In the genomic region with DNA sequence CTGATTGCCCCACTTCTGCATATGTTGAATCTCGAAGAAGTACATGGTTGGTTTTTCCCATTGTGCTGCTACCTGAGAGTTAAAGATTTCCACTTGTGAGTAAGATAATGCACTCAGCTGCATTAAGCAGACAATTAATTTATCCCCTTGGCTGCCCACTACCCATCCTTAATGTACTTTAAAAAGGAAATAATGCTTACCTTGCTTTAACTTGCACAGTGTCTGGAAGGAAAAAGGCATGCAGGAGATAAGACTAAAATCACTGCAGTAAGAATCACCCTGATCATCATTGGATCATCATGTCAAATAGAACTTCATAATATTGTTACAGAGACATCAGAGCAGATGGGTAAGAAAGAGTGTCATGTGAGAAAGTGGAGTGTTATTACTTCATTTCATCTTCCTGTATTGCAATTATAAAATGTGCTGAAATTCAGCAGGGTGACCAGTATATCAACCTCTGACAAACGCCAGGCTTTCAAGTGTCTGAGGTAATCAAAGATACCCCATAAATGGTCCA, we compare ENCODE assay signal across 33 cellular contexts.
"Had no signal": no experiment of that assay in that cellular context is flagged by ENCODE, and none has a peak within 500 bp of the region (broad histone marks: within the 10 kb centered on the region; RNA-seq: fewer than 3 reads in every experiment).

No MANE protein-coding gene starts in this region.

- FAIRE-seq: astrocyte, TTC549 had no signal

- DNase-seq: activated B cell treated with CpG ODN at 0.5 μM for 24 hours; activated CD4-positive, alpha-beta memory T cell treated with anti-CD3 and anti-CD28 coated beads for 36 hours; activated CD4-positive, alpha-beta T cell treated with anti-CD3 and anti-CD28 coated beads for 4 hours; activated CD4-positive, alpha-beta T cell treated with anti-CD3 and anti-CD28 coated beads, Interleukin-2, amount 10 ng/mL, durations not matched to agents 24 days and 14 days; activated CD4-positive, alpha-beta T cell treated with anti-CD3 and anti-CD28 coated beads, Interleukin-2, amount 50 U/mL, for 1 hour; activated CD4-positive, alpha-beta T cell treated with anti-CD3 and anti-CD28 coated beads, Interleukin-2, amount 50 U/mL, for 4 hours; activated CD4-positive, CD25-positive, alpha-beta regulatory T cell treated with anti-CD3 and anti-CD28 coated beads, Interleukin-2, amount 50 U/mL, for 72 hours; activated CD8-positive, alpha-beta memory T cell treated with anti-CD3 and anti-CD28 coated beads, Interleukin-2, amount 50 U/mL, for 4 hours; activated CD8-positive, alpha-beta T cell treated with anti-CD3 and anti-CD28 coated beads for 36 hours; activated effector memory CD4-positive, alpha-beta T cell treated with anti-CD3 and anti-CD28 coated beads, Interleukin-2, amount 50 U/mL, for 16 hours; activated gamma-delta T cell treated with Interleukin-2 at 50 U/mL for 16 hours; activated naive CD4-positive, alpha-beta T cell; activated naive CD4-positive, alpha-beta T cell treated with anti-CD3 and anti-CD28 coated beads for 36 hours; activated naive CD4-positive, alpha-beta T cell treated with anti-CD3 and anti-CD28 coated beads, Interleukin-2, amount 50 U/mL, for 16 hours; activated naive CD8-positive, alpha-beta T cell treated with anti-CD3 and anti-CD28 coated beads for 36 hours; activated T-cell treated with anti-CD3 and anti-CD28 coated beads for 4 hours; activated T-cell treated with anti-CD3 and anti-CD28 coated beads, Interleukin-2, amount 50 U/mL, for 1 hour; activated T-cell treated with anti-CD3 and anti-CD28 coated beads, Interleukin-2, amount 50 U/mL, for 4 hours; activated T-cell treated with anti-CD3 and anti-CD28 coated beads, Interleukin-2, amount 50 U/mL, for 72 hours; adrenal gland; amniotic stem cell; aorta; body of pancreas; brain microvascular endothelial cell; central memory CD4-positive, alpha-beta T cell; T-helper 2 cell; T-helper 9 cell had no signal

- ATAC-seq: activated CD8-positive, alpha-beta T cell treated with anti-CD3 and anti-CD28 coated beads for 36 hours; activated naive CD4-positive, alpha-beta T cell treated with anti-CD3 and anti-CD28 coated beads, Interleukin-2, amount 50 U/mL, for 72 hours; activated T-cell treated with anti-CD3 and anti-CD28 coated beads, Interleukin-2, amount 50 U/mL, for 4 hours; activated T-cell treated with anti-CD3 and anti-CD28 coated beads, Interleukin-2, amount 50 U/mL, for 72 hours; activated T-helper 17 cell treated with anti-CD3 and anti-CD28 coated beads, Interleukin-2, amount 50 U/mL, for 72 hours; body of pancreas had no signal

- H3K36me3 ChIP-seq: adrenal gland, brain microvascular endothelial cell, breast epithelium had no signal

- H3K9me3 ChIP-seq: adrenal gland, body of pancreas, breast epithelium had no signal

- H3K27me3 ChIP-seq: adrenal gland, body of pancreas, brain microvascular endothelial cell, breast epithelium had no signal

- H3K4me1 ChIP-seq: adrenal gland, body of pancreas, breast epithelium had no signal

- H3K4me3 ChIP-seq: adrenal gland, body of pancreas, breast epithelium had no signal

- H3K27ac ChIP-seq: adrenal gland, body of pancreas, brain microvascular endothelial cell, breast epithelium, VCaP had no signal
